In the genomic region with DNA sequence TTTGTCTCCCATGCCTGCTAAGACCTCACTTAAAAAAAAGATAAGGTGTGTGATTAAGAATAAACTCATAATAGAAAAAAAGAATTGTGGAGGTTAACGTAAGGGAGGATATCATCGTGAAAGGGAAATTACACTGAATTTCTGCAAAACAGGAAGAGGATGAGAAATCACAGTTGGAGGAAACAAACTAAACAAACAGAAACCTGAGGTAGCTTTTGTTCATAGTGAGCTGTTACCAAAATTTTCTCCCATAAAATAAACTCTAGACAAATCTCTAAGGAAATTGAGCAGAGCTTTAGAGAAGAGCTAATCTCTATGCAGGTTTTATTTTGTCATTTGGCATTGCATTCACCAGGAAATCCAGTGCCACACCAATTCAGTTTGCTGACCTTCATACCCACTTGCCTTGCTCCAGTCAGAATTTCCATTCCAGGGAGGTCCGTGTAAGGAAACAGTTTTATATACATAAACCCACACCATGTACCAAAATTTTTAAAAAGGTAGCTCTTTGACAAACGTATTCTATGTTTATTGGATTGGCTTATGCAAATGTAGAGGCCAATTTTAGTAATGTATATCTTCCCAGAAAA, we compare ENCODE assay signal across 17 cellular contexts.
"Had no signal": no experiment of that assay in that cellular context is flagged by ENCODE, and none has a peak within 500 bp of the region (broad histone marks: within the 10 kb centered on the region; RNA-seq: fewer than 3 reads in every experiment).

No MANE protein-coding gene starts in this region.

- H3K4me3 Mint-ChIP-seq: activated CD4-positive, alpha-beta memory T cell treated with anti-CD3 and anti-CD28 coated beads for 36 hours; activated naive CD8-positive, alpha-beta T cell; activated T-cell treated with anti-CD3 and anti-CD28 coated beads, Interleukin-2, amount 50 U/mL, for 24 hours; brain; central memory CD8-positive, alpha-beta T cell had no signal

- ATAC-seq: heart right ventricle; naive thymus-derived CD4-positive, alpha-beta T cell had no signal

- H3K4me1 Mint-ChIP-seq: brain; central memory CD8-positive, alpha-beta T cell had no signal

- H3K27me3 Mint-ChIP-seq: activated CD4-positive, alpha-beta memory T cell treated with anti-CD3 and anti-CD28 coated beads for 36 hours; activated naive CD8-positive, alpha-beta T cell; activated T-cell treated with anti-CD3 and anti-CD28 coated beads, Interleukin-2, amount 50 U/mL, for 24 hours had no signal

- H3K36me3 Mint-ChIP-seq: activated CD4-positive, alpha-beta memory T cell treated with anti-CD3 and anti-CD28 coated beads for 36 hours; brain had no signal

- DNase-seq: activated CD4-positive, alpha-beta memory T cell treated with anti-CD3 and anti-CD28 coated beads for 36 hours; activated CD4-positive, alpha-beta T cell treated with anti-CD3 and anti-CD28 coated beads for 1 hour; activated effector memory CD4-positive, alpha-beta T cell treated with anti-CD3 and anti-CD28 coated beads, Interleukin-2, amount 50 U/mL, for 16 hours; activated T-cell treated with anti-CD3 and anti-CD28 coated beads, Interleukin-2, amount 50 U/mL, for 24 hours; effector CD8-positive, alpha-beta T cell; foreskin melanocyte; heart right ventricle; naive thymus-derived CD4-positive, alpha-beta T cell; stimulated activated CD4-positive, alpha-beta T cell treated with anti-CD3 and anti-CD28 coated beads, Interleukin-15, amount 100 ng/mL, for 24 hours; stimulated activated CD4-positive, alpha-beta T cell treated with anti-CD3 and anti-CD28 coated beads, Interleukin-4, amount 100 ng/mL, for 1 hour; stimulated activated naive CD4-positive, alpha-beta T cell treated with Interleukin-2 at 50 U/mL for 16 hours; substantia nigra; T-helper 9 cell; uterus had no signal

- H3K27ac Mint-ChIP-seq: activated CD4-positive, alpha-beta memory T cell treated with anti-CD3 and anti-CD28 coated beads for 36 hours; activated naive CD8-positive, alpha-beta T cell; activated T-cell treated with anti-CD3 and anti-CD28 coated beads, Interleukin-2, amount 50 U/mL, for 24 hours; brain; naive thymus-derived CD4-positive, alpha-beta T cell had no signal
